In the genomic region with DNA sequence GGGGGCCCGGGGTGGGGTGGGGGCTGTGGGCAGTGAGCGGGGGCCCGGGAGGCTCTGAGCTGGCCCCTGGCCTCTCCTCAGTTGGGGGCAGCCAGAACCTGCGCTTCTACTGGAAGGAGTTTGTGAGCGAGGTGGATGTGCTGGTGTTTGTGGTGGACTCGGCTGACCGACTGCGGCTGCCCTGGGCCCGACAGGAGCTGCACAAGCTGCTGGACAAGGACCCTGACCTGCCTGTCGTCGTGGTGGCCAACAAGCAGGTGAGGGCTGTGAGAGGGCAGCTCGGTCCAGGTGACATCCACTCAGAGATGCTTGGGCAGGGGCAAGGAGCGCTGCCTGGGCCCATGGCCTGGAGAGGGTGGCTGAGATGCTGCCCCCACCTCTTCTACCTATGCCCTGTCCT, we compare ENCODE assay signal across 22 cellular contexts. TPM values are rescaled to one million over a fixed set of nuclear protein-coding genes. Genes with fewer than 3 reads are reported as not detected.
DNase-seq lines count a peak whose midpoint lies in the region; ATAC-seq and TF ChIP-seq lines count a peak whose summit lies in the region.
"Had no signal": no experiment of that assay in that cellular context is flagged by ENCODE, and none has a peak within 500 bp of the region (broad histone marks: within the 10 kb centered on the region; RNA-seq: fewer than 3 reads in every experiment).

No MANE protein-coding gene starts in this region.

- intact Hi-C loops in psoas muscle (cut with DNase I) (no loop called here), sciatic nerve (cut with DNase I) (no loop called here)

- H3K4me3 ChIP-seq in coronary artery (no peak overlapping the region), psoas muscle (no peak overlapping the region)
- H3K4me3 ChIP-seq: BLaER1, GM23338 had no signal

- DNase-seq in activated effector memory CD4-positive, alpha-beta T cell treated with anti-CD3 and anti-CD28 coated beads, Interleukin-2, amount 50 U/mL, for 16 hours: peak; percentile 57
- DNase-seq in activated effector memory CD4-positive, alpha-beta T cell treated with Interleukin-2 at 50 U/mL for 16 hours: no peak
- peak; percentile 69 for DNase-seq in coronary artery (ENCODE audit: low spot score)
- DNase-seq in psoas muscle: no peak
- no peak for DNase-seq in stimulated activated effector memory CD8-positive, alpha-beta T cell treated with anti-CD3 and anti-CD28 coated beads, Interleukin-12 subunit alpha, Interleukin-12 subunit beta, amount 100 ng/mL, for 72 hours (ENCODE audit: low spot score in 2 of 2)
- DNase-seq in sciatic nerve (ENCODE audit: low spot score): no peak
- DNase-seq in cerebellar nuclear complex (lab: John Stamatoyannopoulos, UW): no peak
- DNase-seq in NCI-H128 (lab: John Stamatoyannopoulos, UW; ENCODE audit: unreplicated experiment): no peak
- DNase-seq: CD4-positive, CD25-positive, alpha-beta regulatory T cell; CD8-positive, alpha-beta T cell; DMS 273 treated with DMSO at 0.1 percent for 48 hours; DMS53; DMS79 treated with DMSO at 0.1 percent for 48 hours; GF-D8; H9; HFFc6 had no signal

- H3K36me3 ChIP-seq in psoas muscle (ENCODE audit: insufficient read depth in 1 of 2, low read depth in 1 of 2): peaks cover 0 to 21% of the 10 kb centered on the region in 2 donors

- H3K27me3 ChIP-seq in psoas muscle (ENCODE audit: insufficient read depth in 3 of 3, low read length in 2 of 3): no peaks in the 10 kb centered on the region

- H3K36me3 Mint-ChIP-seq in stimulated activated effector memory CD8-positive, alpha-beta T cell treated with anti-CD3 and anti-CD28 coated beads, Interleukin-12 subunit alpha, Interleukin-12 subunit beta, amount 100 ng/mL, for 72 hours: peaks cover 28% of the 10 kb centered on the region

- peaks cover 60% of the 10 kb centered on the region for H3K4me1 ChIP-seq in psoas muscle

- no peak overlapping the region for H3K4me3 Mint-ChIP-seq in stimulated activated effector memory CD8-positive, alpha-beta T cell treated with anti-CD3 and anti-CD28 coated beads, Interleukin-12 subunit alpha, Interleukin-12 subunit beta, amount 100 ng/mL, for 72 hours
- H3K4me3 Mint-ChIP-seq: B cell, GM23338, H9, HFFc6 had no signal

- H3K27ac ChIP-seq in coronary artery (no peak overlapping the region), psoas muscle (peak overlapping the region; percentile 85)
- H3K27ac ChIP-seq: 22Rv1, BLaER1, C4-2B had no signal

- H3K9me3 ChIP-seq in psoas muscle: no peaks in the 10 kb centered on the region
- H3K9me3 ChIP-seq: BLaER1 had no signal

- H3K9me3 Mint-ChIP-seq in stimulated activated effector memory CD8-positive, alpha-beta T cell treated with anti-CD3 and anti-CD28 coated beads, Interleukin-12 subunit alpha, Interleukin-12 subunit beta, amount 100 ng/mL, for 72 hours: no peaks in the 10 kb centered on the region
- H3K9me3 Mint-ChIP-seq: CD4-positive, CD25-positive, alpha-beta regulatory T cell; CD8-positive, alpha-beta T cell; GM23338; H9; HFFc6 had no signal

- 81 to 90% (median 84%) methylated on average over 10 to 13 of the region's 13 CpGs for WGBS in psoas muscle, 3 donors

- ATAC-seq in psoas muscle (no peak), sciatic nerve (no peak)
- no peak for ATAC-seq in stimulated activated effector memory CD8-positive, alpha-beta T cell treated with anti-CD3 and anti-CD28 coated beads, Interleukin-12 subunit alpha, Interleukin-12 subunit beta, amount 100 ng/mL, for 72 hours
- ATAC-seq: CD8-positive, alpha-beta T cell; GM23338 had no signal

- TF ChIP-seq CTCF in coronary artery (IDR thresholded peaks at IDR 0.05) (no peak), psoas muscle (IDR thresholded peaks at IDR 0.05) (no peak)

- H3K27ac Mint-ChIP-seq in stimulated activated effector memory CD8-positive, alpha-beta T cell treated with anti-CD3 and anti-CD28 coated beads, Interleukin-12 subunit alpha, Interleukin-12 subunit beta, amount 100 ng/mL, for 72 hours: peak overlapping the region; percentile 70
- H3K27ac Mint-ChIP-seq: B cell, GM23338, H9, HFFc6 had no signal

- peaks cover 29% of the 10 kb centered on the region for H3K4me1 Mint-ChIP-seq in stimulated activated effector memory CD8-positive, alpha-beta T cell treated with anti-CD3 and anti-CD28 coated beads, Interleukin-12 subunit alpha, Interleukin-12 subunit beta, amount 100 ng/mL, for 72 hours

RNA-seq across cellular contexts. Expression of a gene that starts 3.4 kb away (rescaled TPM):
- 1 to 10 TPM; 3.1 to 6.6 (median 5.0) TPM for total RNA-seq in psoas muscle
- 1 to 10 TPM; 1.6 to 5.3 (median 3.9) TPM for polyA plus RNA-seq in psoas muscle
- total RNA-seq in sciatic nerve: 29.2 TPM
- total RNA-seq: H4 had no signal

RNA-seq across cellular contexts. Expression of a gene that starts 7.2 kb away (rescaled TPM):
- 100 to 1,000 TPM in 1 of 4 donors, 10 to 100 TPM in 3; 46.9 to 201 (median 74.3) TPM for total RNA-seq in psoas muscle
- polyA plus RNA-seq in psoas muscle: 10 to 100 TPM; 27.0 to 70.4 (median 42.5) TPM
- total RNA-seq in sciatic nerve: 87.8 TPM

RNA-seq across cellular contexts. Expression of a gene that starts 19.7 kb away (rescaled TPM):
- 10 to 100 TPM; 35.6 to 76.2 (median 59.9) TPM for total RNA-seq in psoas muscle
- 100 to 1,000 TPM in 1 of 3 donors, 10 to 100 TPM in 2; 87.5 to 206 (median 90.4) TPM for polyA plus RNA-seq in psoas muscle
- total RNA-seq in sciatic nerve: 9.3 TPM

RNA-seq across cellular contexts. Expression of a gene that starts 19.8 kb away (rescaled TPM):
- 100 to 1,000 TPM; 181 to 215 (median 212) TPM for total RNA-seq in psoas muscle
- 100 to 1,000 TPM; 223 to 429 (median 332) TPM for polyA plus RNA-seq in psoas muscle
- 58.8 TPM for total RNA-seq in sciatic nerve

RNA-seq across cellular contexts. Expression of a gene that starts 47.6 kb away (rescaled TPM):
- total RNA-seq in psoas muscle: 100 to 1,000 TPM; 162 to 223 (median 217) TPM
- polyA plus RNA-seq in psoas muscle: 100 to 1,000 TPM; 246 to 413 (median 340) TPM
- total RNA-seq in sciatic nerve: 122 TPM

Comparison
In these comparisons a context has a peak if more than half of its experiments do, and no peak if none do; other contexts are left out.
1. DNase-seq: peak in activated effector memory CD4-positive, alpha-beta T cell treated with anti-CD3 and anti-CD28 coated beads, Interleukin-2, amount 50 U/mL, for 16 hours (single experiment) and coronary artery (single experiment); none in activated effector memory CD4-positive, alpha-beta T cell treated with Interleukin-2 at 50 U/mL for 16 hours (single experiment), psoas muscle (0 of 2), stimulated activated effector memory CD8-positive, alpha-beta T cell treated with anti-CD3 and anti-CD28 coated beads, Interleukin-12 subunit alpha, Interleukin-12 subunit beta, amount 100 ng/mL, for 72 hours (0 of 2), sciatic nerve (single experiment), cerebellar nuclear complex (0 of 2) and NCI-H128 (single experiment).